In the genomic region with DNA sequence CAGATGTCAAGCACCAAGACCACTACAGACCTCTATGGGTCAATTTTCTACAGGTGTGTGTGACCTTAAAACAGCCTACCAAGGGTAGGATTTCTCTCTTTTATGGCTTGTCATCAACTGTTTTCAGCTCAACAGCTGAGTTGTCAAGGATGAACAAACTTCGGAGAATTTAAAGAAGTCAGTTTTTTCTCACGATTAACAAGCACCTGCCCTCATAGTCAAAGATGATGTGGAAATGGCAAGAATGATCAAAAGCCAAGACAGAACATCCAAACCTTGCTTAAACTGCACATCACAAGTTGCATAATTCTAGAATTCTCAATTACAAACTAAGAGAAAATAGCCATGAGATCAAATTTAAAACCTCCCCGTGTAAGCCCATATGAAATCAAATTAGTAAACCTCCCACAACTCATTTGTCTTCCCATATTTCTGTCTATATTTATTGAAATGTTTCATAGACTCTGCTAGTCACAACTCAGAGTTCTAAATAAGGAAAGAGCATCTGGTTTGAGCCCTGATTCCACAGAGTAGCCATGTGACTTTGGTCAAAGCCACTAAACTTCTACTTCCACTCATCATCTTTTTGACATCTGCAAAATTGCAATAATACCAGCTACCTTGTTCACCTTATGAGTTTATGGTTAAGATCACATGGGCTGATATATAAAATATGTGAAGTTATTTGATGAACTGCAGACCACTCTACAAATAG, we compare ENCODE assay signal across 3 cellular contexts.
"Had no signal": no experiment of that assay in that cellular context is flagged by ENCODE, and none has a peak within 500 bp of the region (broad histone marks: within the 10 kb centered on the region; RNA-seq: fewer than 3 reads in every experiment).

No MANE protein-coding gene starts in this region.

- H3K4me2 ChIP-seq: GM23338 had no signal

- DNase-seq: H9, HCEC 1CT had no signal

- H3K4me3 ChIP-seq: GM23338 had no signal

- ATAC-seq: GM23338 had no signal

- H2AFZ ChIP-seq: GM23338 had no signal
